8 cellular contexts compared by ENCODE assay signal in the genomic region with DNA sequence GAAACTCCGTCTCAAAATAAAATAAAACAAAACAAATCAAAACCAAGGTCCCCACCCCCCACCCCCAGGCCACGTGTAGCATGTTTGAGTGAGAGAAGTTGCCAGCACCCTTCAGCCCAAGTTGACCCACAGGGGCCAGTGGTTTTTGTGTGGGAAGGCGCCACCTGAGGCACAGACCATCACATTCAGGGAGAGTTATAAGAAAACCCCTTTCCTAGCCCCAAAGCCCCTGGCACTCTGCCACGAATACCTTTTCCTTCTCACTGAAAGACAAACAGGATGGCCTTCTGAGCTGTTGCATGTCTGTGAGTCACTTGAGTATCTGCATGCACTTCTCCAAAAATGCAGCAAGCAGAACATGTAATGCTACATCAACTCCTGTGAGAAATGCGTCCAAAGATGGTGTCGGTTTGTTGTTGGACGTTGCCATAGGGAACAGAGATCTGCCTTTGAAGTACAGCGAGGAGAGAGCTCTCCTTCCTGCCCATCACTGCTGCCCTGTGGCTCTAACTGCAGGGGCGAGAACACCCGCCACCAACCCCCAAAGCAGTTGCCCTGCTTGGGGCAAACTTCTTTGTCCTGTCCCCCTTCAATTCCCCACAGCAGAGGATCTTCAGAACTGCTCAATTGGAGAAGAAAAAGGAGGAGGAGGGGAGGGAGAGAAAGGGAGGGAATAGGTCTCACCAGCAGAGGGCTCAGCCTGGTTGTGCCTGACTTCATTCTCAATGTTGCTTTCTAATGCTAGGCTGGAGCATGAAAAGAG. TPM values are rescaled to one million over a fixed set of nuclear protein-coding genes. Genes with fewer than 3 reads are reported as not detected.
DNase-seq lines count a peak whose midpoint lies in the region; ATAC-seq and TF ChIP-seq lines count a peak whose summit lies in the region.

No MANE protein-coding gene starts in this region.

- DNase-seq in RPMI8226 (peak; percentile 58), fibroblast of the conjunctiva (ENCODE audit: low read depth) (peak; percentile 62), vagina (ENCODE audit: extremely low spot score in 2 of 2) (no peak)
- DNase-seq in activated T-helper 9 cell treated with anti-CD3 and anti-CD28 coated beads, Interleukin-2, amount 50 U/mL, for 16 hours (ENCODE audit: low read depth) = peak; percentile 31

- TF ChIP-seq CTCF in neutrophil (IDR thresholded peaks at IDR 0.05) = peak; percentile 27
- TF ChIP-seq CTCF in vagina (IDR thresholded peaks at IDR 0.05) = peak in 2 of 3 experiments; percentile 52 to 55

- H3K4me3 ChIP-seq in BLaER1 = no peak overlapping the region
- no peak overlapping the region for H3K4me3 ChIP-seq in neutrophil (ENCODE audit: low read depth in 1 of 2, low read length in 1 of 2)
- H3K4me3 ChIP-seq in vagina = no peak overlapping the region

- TF ChIP-seq EP300 in Ishikawa (IDR thresholded peaks at IDR 0.05; ENCODE audit: borderline replicate concordance) = no peak

- no peak overlapping the region for H3K9ac ChIP-seq in BLaER1

- H3K27ac ChIP-seq in BLaER1 (peak overlapping the region; percentile 18; the same call in 1 of the 2 replicates), neutrophil (peak overlapping the region; percentile 38), vagina (peak overlapping the region; percentile 81)

- H4K20me1 ChIP-seq in BLaER1 = peaks cover 17% of the 10 kb centered on the region

- H3K9me3 ChIP-seq in BLaER1 (no peaks in the 10 kb centered on the region), neutrophil (no peaks in the 10 kb centered on the region), vagina (no peaks in the 10 kb centered on the region)

- peak; percentile 65 for TF ChIP-seq RAD21 in Ishikawa (IDR thresholded peaks at IDR 0.05; ENCODE audit: low read depth)

- H3K4me2 ChIP-seq in BLaER1 = peak overlapping the region; percentile 64

- peak; percentile 32 for ATAC-seq in GM19035 (IDR thresholded peaks at IDR 0.05; ENCODE audit: unreplicated experiment)

- H3K36me3 ChIP-seq in BLaER1 (no peaks in the 10 kb centered on the region), neutrophil (no peaks in the 10 kb centered on the region), vagina (no peaks in the 10 kb centered on the region)

- no peaks in the 10 kb centered on the region for H3K27me3 ChIP-seq in BLaER1
- no peaks in the 10 kb centered on the region for H3K27me3 ChIP-seq in neutrophil
- H3K27me3 ChIP-seq in vagina = no peaks in the 10 kb centered on the region

- no peak for TF ChIP-seq POLR2A in vagina (IDR thresholded peaks at IDR 0.05)

- H3K4me1 ChIP-seq in BLaER1 = peaks cover 63% of the 10 kb centered on the region
- H3K4me1 ChIP-seq in neutrophil (ENCODE audit: control insufficient read depth in 1 of 2, insufficient read depth in 1 of 2, low read depth in 1 of 2, low read length in 1 of 2) = peaks cover 17 to 18% of the 10 kb centered on the region in 2 experiments
- H3K4me1 ChIP-seq in vagina = peaks cover 13% of the 10 kb centered on the region

- intact Hi-C loops in vagina (cut with DNase I) = loop anchor here (5.0 to 10.0 kb wide), 2 partner anchors 140 to 278 kb away; no protein-coding TSS in a partner anchor

TF ChIP-seq in Ishikawa, 13 proteins besides CTCF, POLR2A, EP300 and RAD21:
- TF ChIP-seq ZBTB7A (IDR thresholded peaks at IDR 0.05; ENCODE audit: low read depth) (no peak), TAF1 (IDR thresholded peaks at IDR 0.05; ENCODE audit: low read depth) (no peak), EGR1 (IDR thresholded peaks at IDR 0.05) (no peak), TEAD4 (IDR thresholded peaks at IDR 0.05) (no peak), CEBPB (IDR thresholded peaks at IDR 0.05) (no peak), FOXM1 (IDR thresholded peaks at IDR 0.05; ENCODE audit: borderline replicate concordance, low read depth) (no peak), NFIC (IDR thresholded peaks at IDR 0.05) (no peak), CREB1 (IDR thresholded peaks at IDR 0.05; ENCODE audit: low read depth) (no peak), TCF12 (IDR thresholded peaks at IDR 0.05; ENCODE audit: low read depth) (no peak), YY1 (IDR thresholded peaks at IDR 0.05; ENCODE audit: low read depth) (no peak)
- TF ChIP-seq, protein P1, sequence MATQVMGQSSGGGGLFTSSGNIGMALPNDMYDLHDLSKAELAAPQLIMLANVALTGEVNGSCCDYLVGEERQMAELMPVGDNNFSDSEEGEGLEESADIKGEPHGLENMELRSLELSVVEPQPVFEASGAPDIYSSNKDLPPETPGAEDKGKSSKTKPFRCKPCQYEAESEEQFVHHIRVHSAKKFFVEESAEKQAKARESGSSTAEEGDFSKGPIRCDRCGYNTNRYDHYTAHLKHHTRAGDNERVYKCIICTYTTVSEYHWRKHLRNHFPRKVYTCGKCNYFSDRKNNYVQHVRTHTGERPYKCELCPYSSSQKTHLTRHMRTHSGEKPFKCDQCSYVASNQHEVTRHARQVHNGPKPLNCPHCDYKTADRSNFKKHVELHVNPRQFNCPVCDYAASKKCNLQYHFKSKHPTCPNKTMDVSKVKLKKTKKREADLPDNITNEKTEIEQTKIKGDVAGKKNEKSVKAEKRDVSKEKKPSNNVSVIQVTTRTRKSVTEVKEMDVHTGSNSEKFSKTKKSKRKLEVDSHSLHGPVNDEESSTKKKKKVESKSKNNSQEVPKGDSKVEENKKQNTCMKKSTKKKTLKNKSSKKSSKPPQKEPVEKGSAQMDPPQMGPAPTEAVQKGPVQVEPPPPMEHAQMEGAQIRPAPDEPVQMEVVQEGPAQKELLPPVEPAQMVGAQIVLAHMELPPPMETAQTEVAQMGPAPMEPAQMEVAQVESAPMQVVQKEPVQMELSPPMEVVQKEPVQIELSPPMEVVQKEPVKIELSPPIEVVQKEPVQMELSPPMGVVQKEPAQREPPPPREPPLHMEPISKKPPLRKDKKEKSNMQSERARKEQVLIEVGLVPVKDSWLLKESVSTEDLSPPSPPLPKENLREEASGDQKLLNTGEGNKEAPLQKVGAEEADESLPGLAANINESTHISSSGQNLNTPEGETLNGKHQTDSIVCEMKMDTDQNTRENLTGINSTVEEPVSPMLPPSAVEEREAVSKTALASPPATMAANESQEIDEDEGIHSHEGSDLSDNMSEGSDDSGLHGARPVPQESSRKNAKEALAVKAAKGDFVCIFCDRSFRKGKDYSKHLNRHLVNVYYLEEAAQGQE (IDR thresholded peaks at IDR 0.05; ENCODE audit: low read depth) = no peak
- TF ChIP-seq, protein P2, sequence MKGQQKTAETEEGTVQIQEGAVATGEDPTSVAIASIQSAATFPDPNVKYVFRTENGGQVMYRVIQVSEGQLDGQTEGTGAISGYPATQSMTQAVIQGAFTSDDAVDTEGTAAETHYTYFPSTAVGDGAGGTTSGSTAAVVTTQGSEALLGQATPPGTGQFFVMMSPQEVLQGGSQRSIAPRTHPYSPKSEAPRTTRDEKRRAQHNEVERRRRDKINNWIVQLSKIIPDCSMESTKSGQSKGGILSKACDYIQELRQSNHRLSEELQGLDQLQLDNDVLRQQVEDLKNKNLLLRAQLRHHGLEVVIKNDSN (IDR thresholded peaks at IDR 0.05) = no peak
- TF ChIP-seq, protein P3, sequence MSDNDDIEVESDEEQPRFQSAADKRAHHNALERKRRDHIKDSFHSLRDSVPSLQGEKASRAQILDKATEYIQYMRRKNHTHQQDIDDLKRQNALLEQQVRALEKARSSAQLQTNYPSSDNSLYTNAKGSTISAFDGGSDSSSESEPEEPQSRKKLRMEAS (IDR thresholded peaks at IDR 0.05) = no peak

RNA-seq across cellular contexts. Expression of a gene that starts 2.7 kb away (rescaled TPM):
- total RNA-seq in vagina = 14.0 TPM

Comparison
In these comparisons a context has a peak if more than half of its experiments do, and no peak if none do; other contexts are left out.
1. H3K27ac ChIP-seq: peak in every context shown above with its lines; median percentile 81 in vagina; 38 in neutrophil; 18 in BLaER1.
2. DNase-seq: peak in RPMI8226 (single experiment), activated T-helper 9 cell treated with anti-CD3 and anti-CD28 coated beads, Interleukin-2, amount 50 U/mL, for 16 hours (single experiment) and fibroblast of the conjunctiva (single experiment); none in vagina (0 of 2).